In genomic region chr21:35632711-35633110, GRCh38 we compare ENCODE assay signal across 7 cellular contexts.
"Had no signal": no experiment of that assay in that cellular context is flagged by ENCODE, and none has a peak within 500 bp of the region (broad histone marks: within the 10 kb centered on the region; RNA-seq: fewer than 3 reads in every experiment).

No MANE protein-coding gene starts in this region.

- ATAC-seq: GM12878 had no signal

- FAIRE-seq: G401.6, GM12878, GM12891, GM18507, GM19239 had no signal

- H3K4me3 ChIP-seq: GM12878 had no signal

- DNase-seq: GDM1, GF-D8 had no signal
